ENCODE assay signal across 13 cellular contexts in genomic region chr13:92767468-92767867, GRCh38.
"Had no signal": no experiment of that assay in that cellular context is flagged by ENCODE, and none has a peak within 500 bp of the region (broad histone marks: within the 10 kb centered on the region; RNA-seq: fewer than 3 reads in every experiment).

No MANE protein-coding gene starts in this region.

- H3K27ac Mint-ChIP-seq: activated naive CD4-positive, alpha-beta T cell treated with anti-CD3 and anti-CD28 coated beads, Interleukin-2, amount 50 U/mL, for 72 hours; effector memory CD8-positive, alpha-beta T cell; nephron progenitor cell; stimulated activated naive CD8-positive, alpha-beta T cell treated with anti-CD3 and anti-CD28 coated beads, Interleukin-15, Interleukin-2, amounts not matched to agents 100 ng/mL and 50 ng/mL, for 24 hours had no signal

- H3K36me3 ChIP-seq: left lung had no signal

- H3K27me3 Mint-ChIP-seq: effector memory CD8-positive, alpha-beta T cell; stimulated activated naive CD8-positive, alpha-beta T cell treated with anti-CD3 and anti-CD28 coated beads, Interleukin-15, Interleukin-2, amounts not matched to agents 100 ng/mL and 50 ng/mL, for 24 hours had no signal

- H3K27ac ChIP-seq: body of pancreas, epithelial cell of prostate, left lung, psoas muscle had no signal

- H3K4me3 ChIP-seq: body of pancreas, left lung, psoas muscle had no signal

- H3K4me1 ChIP-seq: body of pancreas, left lung, psoas muscle had no signal

- H3K9me3 ChIP-seq: body of pancreas, psoas muscle had no signal

- ATAC-seq: activated naive CD4-positive, alpha-beta T cell treated with anti-CD3 and anti-CD28 coated beads, Interleukin-2, amount 50 U/mL, for 72 hours; body of pancreas; effector memory CD8-positive, alpha-beta T cell; left lung; psoas muscle; sciatic nerve had no signal

- H3K4me1 Mint-ChIP-seq: nephron progenitor cell had no signal

- H3K4me3 Mint-ChIP-seq: effector memory CD8-positive, alpha-beta T cell; nephron progenitor cell; stimulated activated naive CD8-positive, alpha-beta T cell treated with anti-CD3 and anti-CD28 coated beads, Interleukin-15, Interleukin-2, amounts not matched to agents 100 ng/mL and 50 ng/mL, for 24 hours had no signal

- DNase-seq: activated T-cell treated with anti-CD3 and anti-CD28 coated beads, Interleukin-2, amount 50 U/mL, for 1 hour; amniotic stem cell; body of pancreas; effector memory CD8-positive, alpha-beta T cell; left lung; mesendoderm; nephron progenitor cell; psoas muscle; stimulated activated CD4-positive, alpha-beta T cell treated with anti-CD3 and anti-CD28 coated beads, Interleukin-12 subunit alpha, Interleukin-12 subunit beta, amount 100 ng/mL, for 4 hours had no signal

- H3K27me3 ChIP-seq: body of pancreas, left lung had no signal
